ENCODE assay signal across 25 cellular contexts in the genomic region with DNA sequence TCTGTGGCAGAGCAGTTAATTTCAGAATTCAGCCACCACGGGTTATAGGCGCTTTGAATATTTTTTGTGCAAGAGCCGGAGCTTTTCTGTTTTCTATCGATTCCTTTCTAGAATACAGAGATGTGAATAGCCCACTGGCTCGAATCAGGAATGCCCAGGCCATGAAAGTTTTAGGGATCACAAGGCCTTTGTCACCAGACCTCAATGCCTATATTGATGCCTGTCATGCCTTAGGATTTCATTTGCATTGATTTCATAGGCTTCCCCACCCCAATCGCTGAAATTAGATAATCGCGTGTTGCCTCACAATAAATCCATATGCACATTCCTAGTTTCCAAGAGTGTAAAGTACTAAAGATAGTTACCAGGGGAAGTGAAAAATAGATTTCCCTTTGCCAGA.
DNase-seq lines count a peak whose midpoint lies in the region; ATAC-seq and TF ChIP-seq lines count a peak whose summit lies in the region.
"Had no signal": no experiment of that assay in that cellular context is flagged by ENCODE, and none has a peak within 500 bp of the region (broad histone marks: within the 10 kb centered on the region; RNA-seq: fewer than 3 reads in every experiment).

No MANE protein-coding gene starts in this region.

- no peak overlapping the region for H2AK5ac ChIP-seq in IMR-90 (ENCODE audit: low read depth, low read length)

- DNase-seq in IMR-90 (no peak), ascending aorta (ENCODE audit: low spot score in 2 of 2) (no peak), nephron progenitor cell (no peak), suprapubic skin (ENCODE audit: low spot score in 2 of 2) (no peak), smooth muscle cell (lab: John Stamatoyannopoulos, UW; ENCODE audit: unreplicated experiment) (no peak), GM23338 (ENCODE audit: low spot score) (no peak), NCI-H1930 (lab: John Stamatoyannopoulos, UW) (no peak)
- DNase-seq: activated CD4-positive, alpha-beta T cell treated with anti-CD3 and anti-CD28 coated beads for 1 hour; activated CD8-positive, alpha-beta T cell treated with anti-CD3 and anti-CD28 coated beads, Interleukin-2, amount 10 ng/mL, durations not matched to agents 7 days and 5 days; activated effector memory CD4-positive, alpha-beta T cell treated with Interleukin-2 at 50 U/mL for 16 hours; activated T-cell treated with anti-CD3 and anti-CD28 coated beads for 4 hours; Calu3; DND-41; HCEC 1CT; NCI-H1436; NCI-H82; RPMI8226; stimulated activated CD4-positive, alpha-beta T cell treated with anti-CD3 and anti-CD28 coated beads, Interleukin-1b, Interleukin-23, amount 100 ng/mL, for 48 hours; stimulated activated CD8-positive, alpha-beta memory T cell treated with anti-CD3 and anti-CD28 coated beads, Interleukin-4, amount 100 ng/mL, for 48 hours; stomach had no signal

- no peak overlapping the region for H3K56ac ChIP-seq in IMR-90 (ENCODE audit: extremely low read depth, insufficient read depth, low read length)

- CTCF ChIA-PET in IMR-90 (lab: Yijun Ruan, JAX), result no interaction called here

- H3K4me3 ChIP-seq in IMR-90 (ENCODE audit: insufficient read depth, low read depth, low read length) (no peak overlapping the region), ascending aorta (no peak overlapping the region), suprapubic skin (no peak overlapping the region), smooth muscle cell (no peak overlapping the region), GM23338 (no peak overlapping the region)
- H3K4me3 ChIP-seq: stomach had no signal

- H3K4me1 Mint-ChIP-seq in nephron progenitor cell, result peaks cover 6% of the 10 kb centered on the region
- H3K4me1 Mint-ChIP-seq in GM23338, result no peaks in the 10 kb centered on the region

- H4K20me1 ChIP-seq in IMR-90 (ENCODE audit: insufficient read depth, low read length), result no peaks in the 10 kb centered on the region
- H4K20me1 ChIP-seq in smooth muscle cell (ENCODE audit: low read depth), result no peaks in the 10 kb centered on the region
- H4K20me1 ChIP-seq in GM23338 (replicated peaks; ENCODE audit: insufficient read depth), result 0 out of 2 replicates have a peak, but pooled peaks cover 5% of the 10 kb centered on the region

- H3K36me3 ChIP-seq in IMR-90 (ENCODE audit: control insufficient read depth, insufficient read depth, low read length) (0 out of 2 replicates have a peak, but pooled peaks cover 1% of the 10 kb centered on the region), ascending aorta (peaks cover under 1 to 3% of the 10 kb centered on the region in 2 donors), suprapubic skin (peaks cover 5% of the 10 kb centered on the region), smooth muscle cell (ENCODE audit: low read depth) (peaks cover 2% of the 10 kb centered on the region), GM23338 (ENCODE audit: insufficient read depth) (no peaks in the 10 kb centered on the region)

- no peak overlapping the region for H2BK15ac ChIP-seq in IMR-90 (ENCODE audit: low read depth, low read length)

- TF ChIP-seq RAD21 in IMR-90 (IDR thresholded peaks at IDR 0.05; ENCODE audit: low read length), result no peak

- H2AFZ ChIP-seq in IMR-90 (replicated peaks; ENCODE audit: low read length, poor library complexity) (no peak overlapping the region), smooth muscle cell (ENCODE audit: low read depth) (no peak overlapping the region), GM23338 (no peak overlapping the region)
- H2AFZ ChIP-seq: parathyroid adenoma had no signal

- H3K4me2 ChIP-seq in IMR-90 (ENCODE audit: low read depth, low read length) (no peak overlapping the region), smooth muscle cell (no peak overlapping the region), GM23338 (no peak overlapping the region)
- H3K4me2 ChIP-seq: KMS-11 had no signal

- 0 out of 2 replicates have a peak overlapping the region, but pooled peaks have one; percentile 15 for H3K23ac ChIP-seq in IMR-90 (ENCODE audit: low read depth, low read length)

- H2AK9ac ChIP-seq in IMR-90 (replicated peaks; ENCODE audit: low read depth, low read length, poor library complexity), result no peak overlapping the region

- no peak for TF ChIP-seq POLR2A in IMR-90 (IDR thresholded peaks at IDR 0.05; ENCODE audit: low read depth, low read length)
- no peak for TF ChIP-seq POLR2A in suprapubic skin (IDR thresholded peaks at IDR 0.05)

- in situ Hi-C loops in IMR-90 (cut with MboI; ENCODE audit: low sequenced_read_pairs), result no loop called here

- H3K9me2 ChIP-seq in GM23338 (ENCODE audit: insufficient read depth), result no peaks in the 10 kb centered on the region

- H3K79me1 ChIP-seq in IMR-90 (ENCODE audit: low read depth in 1 of 2, low read length in 2 of 2), result peaks cover 11 to 31% of the 10 kb centered on the region in 2 experiments

- intact Hi-C loops in IMR-90 (cut with micrococcal nuclease) (no loop called here), ascending aorta (cut with DNase I) (loop anchor here (10.0 kb wide), 1 partner anchor 1949 kb away; a partner anchor contains a TSS)

- no peak for TF ChIP-seq CTCF in IMR-90 (conservative IDR thresholded peaks at IDR 0.05; ENCODE audit: low read depth, low read length)
- TF ChIP-seq CTCF in ascending aorta (IDR thresholded peaks at IDR 0.05), result no peak
- no peak for TF ChIP-seq CTCF in nephron progenitor cell (IDR thresholded peaks at IDR 0.05)
- no peak for TF ChIP-seq CTCF in suprapubic skin (IDR thresholded peaks at IDR 0.05)
- TF ChIP-seq CTCF in smooth muscle cell (IDR thresholded peaks at IDR 0.05; ENCODE audit: borderline replicate concordance, insufficient read depth, poor library complexity, severe bottlenecking), result no peak
- TF ChIP-seq CTCF in GM23338 (conservative IDR thresholded peaks at IDR 0.05; ENCODE audit: low read depth in 2 of 2), result no peak

- no peak overlapping the region for H2BK120ac ChIP-seq in IMR-90 (ENCODE audit: low read depth, low read length)

- H3F3A ChIP-seq in smooth muscle cell (ENCODE audit: low read depth) (no peaks in the 10 kb centered on the region), GM23338 (replicated peaks; ENCODE audit: low read depth) (no peaks in the 10 kb centered on the region)

- H3K4me1 ChIP-seq in IMR-90 (ENCODE audit: control insufficient read depth, insufficient read depth, low read length) (peaks cover 7% of the 10 kb centered on the region; the same call in 1 of the 2 replicates), ascending aorta (peaks cover 0 to 45% of the 10 kb centered on the region in 2 donors), suprapubic skin (peaks cover 39% of the 10 kb centered on the region), smooth muscle cell (ENCODE audit: low read depth) (no peaks in the 10 kb centered on the region), GM23338 (ENCODE audit: insufficient read depth) (peaks cover 3% of the 10 kb centered on the region; the same call in 1 of the 2 replicates)
- H3K4me1 ChIP-seq: parathyroid adenoma had no signal

- no TSS peak for BruUV-seq in IMR-90 (replicated peaks; lab: Mats Ljungman, UMichigan)

- no peak overlapping the region for H3K9ac ChIP-seq in IMR-90 (ENCODE audit: low read depth, low read length)
- H3K9ac ChIP-seq in smooth muscle cell (ENCODE audit: low read depth), result no peak overlapping the region
- H3K9ac ChIP-seq: KMS-11, parathyroid adenoma had no signal

- H3K27me3 ChIP-seq in IMR-90 (ENCODE audit: control insufficient read depth, insufficient read depth, low read length), result no peaks in the 10 kb centered on the region
- no peaks in the 10 kb centered on the region for H3K27me3 ChIP-seq in ascending aorta
- H3K27me3 ChIP-seq in suprapubic skin, result no peaks in the 10 kb centered on the region
- no peaks in the 10 kb centered on the region for H3K27me3 ChIP-seq in smooth muscle cell (ENCODE audit: low read depth)
- no peaks in the 10 kb centered on the region for H3K27me3 ChIP-seq in GM23338 (ENCODE audit: insufficient read depth)
- H3K27me3 ChIP-seq: stomach had no signal

- POLR2A ChIA-PET in IMR-90 (lab: Charles Lee; ENCODE audit: unreplicated experiment), result no interaction called here

- H4K8ac ChIP-seq in IMR-90 (ENCODE audit: low read depth in 2 of 2, low read length in 2 of 2), result no peak overlapping the region

- H4K91ac ChIP-seq in IMR-90 (ENCODE audit: insufficient read depth, low read depth, low read length), result no peak overlapping the region

- ATAC-seq in IMR-90 (ENCODE audit: low read depth) (no peak), HG02759 (IDR thresholded peaks at IDR 0.05; ENCODE audit: unreplicated experiment) (no peak), GM23338 (no peak)
- ATAC-seq: activated CD8-positive, alpha-beta T cell treated with anti-CD3 and anti-CD28 coated beads, Interleukin-2, amount 10 ng/mL, durations not matched to agents 7 days and 5 days; SK-N-SH treated with all-trans-retinoic acid at 6 μM for 48 hours had no signal

- H3K36me3 Mint-ChIP-seq in nephron progenitor cell (ENCODE audit: low read depth) (peaks cover 58% of the 10 kb centered on the region), GM23338 (ENCODE audit: low read depth) (peaks cover 6% of the 10 kb centered on the region; the same call in 2 of the 3 replicates)
- H3K36me3 Mint-ChIP-seq: activated naive CD8-positive, alpha-beta T cell had no signal

- peaks cover 3% of the 10 kb centered on the region; the same call in 1 of the 2 replicates for H3K9me1 ChIP-seq in IMR-90 (ENCODE audit: insufficient read depth, low read length)

- H2BK20ac ChIP-seq in IMR-90 (ENCODE audit: low read depth, low read length), result no peak overlapping the region

- dilution Hi-C loops in IMR-90 (cut with HindIII; ENCODE audit: low sequenced_read_pairs, unreplicated experiment), result no loop called here

- no peak overlapping the region for H4K5ac ChIP-seq in IMR-90 (ENCODE audit: low read depth, low read length)

- no peaks in the 10 kb centered on the region for H3K9me3 ChIP-seq in IMR-90 (ENCODE audit: control insufficient read depth, insufficient read depth, low read length)
- H3K9me3 ChIP-seq in ascending aorta, result no peaks in the 10 kb centered on the region
- no peaks in the 10 kb centered on the region for H3K9me3 ChIP-seq in suprapubic skin
- H3K9me3 ChIP-seq in smooth muscle cell (replicated peaks; ENCODE audit: low read depth), result no peaks in the 10 kb centered on the region
- H3K9me3 ChIP-seq: stomach had no signal

- H3K79me2 ChIP-seq in smooth muscle cell (ENCODE audit: low read depth), result no peaks in the 10 kb centered on the region
- no peaks in the 10 kb centered on the region for H3K79me2 ChIP-seq in GM23338 (replicated peaks; ENCODE audit: insufficient read depth)
- H3K79me2 ChIP-seq: parathyroid adenoma had no signal

- H3K27ac ChIP-seq in IMR-90 (ENCODE audit: insufficient read depth, low read length), result no peak overlapping the region
- peak overlapping the region; percentile 63 to 78 for H3K27ac ChIP-seq in ascending aorta
- H3K27ac ChIP-seq in suprapubic skin, result peak overlapping the region; percentile 85
- H3K27ac ChIP-seq in smooth muscle cell (ENCODE audit: low read depth), result no peak overlapping the region
- no peak overlapping the region for H3K27ac ChIP-seq in GM23338 (ENCODE audit: low read depth)
- H3K27ac ChIP-seq: KMS-11, parathyroid adenoma had no signal

- H3K4me3 Mint-ChIP-seq in nephron progenitor cell (no peak overlapping the region), GM23338 (no peak overlapping the region)
- H3K4me3 Mint-ChIP-seq: activated CD8-positive, alpha-beta T cell treated with anti-CD3 and anti-CD28 coated beads, Interleukin-2, amount 10 ng/mL, durations not matched to agents 7 days and 5 days; activated naive CD8-positive, alpha-beta T cell had no signal

- H2BK5ac ChIP-seq in IMR-90 (ENCODE audit: low read depth, low read length, poor library complexity, severe bottlenecking), result no peak overlapping the region

- H3K9me3 Mint-ChIP-seq in nephron progenitor cell, result peaks cover 5% of the 10 kb centered on the region
- no peaks in the 10 kb centered on the region for H3K9me3 Mint-ChIP-seq in GM23338

- H3K14ac ChIP-seq in IMR-90 (replicated peaks; ENCODE audit: low read depth, low read length), result no peak overlapping the region

- H3K27ac Mint-ChIP-seq in nephron progenitor cell (peak overlapping the region; percentile 22), GM23338 (no peak overlapping the region)
- H3K27ac Mint-ChIP-seq: activated CD8-positive, alpha-beta T cell treated with anti-CD3 and anti-CD28 coated beads, Interleukin-2, amount 10 ng/mL, durations not matched to agents 7 days and 5 days; activated naive CD8-positive, alpha-beta T cell had no signal

- H3K27me3 Mint-ChIP-seq in nephron progenitor cell (ENCODE audit: low read depth, poor library complexity) (no peaks in the 10 kb centered on the region), GM23338 (ENCODE audit: insufficient read depth, low read depth, poor library complexity) (no peaks in the 10 kb centered on the region)

- H3K4ac ChIP-seq in IMR-90 (ENCODE audit: low read depth, low read length), result no peak overlapping the region

- TF ChIP-seq EP300 in suprapubic skin (IDR thresholded peaks at IDR 0.05), result no peak

- 100% methylated on average over 4 of the region's 8 CpGs; no CpG with 5 or more reads in 1 of the 2 experiments for WGBS in IMR-90 (ENCODE audit: extremely low coverage in 2 of 2, insufficient read length in 1 of 2), 2 experiments
- WGBS in suprapubic skin, result 59% methylated on average over 8 of the region's 8 CpGs
- WGBS in smooth muscle cell (ENCODE audit: low lambda C conversion rate), result 84% methylated on average over 8 of the region's 8 CpGs

- H3K18ac ChIP-seq in IMR-90 (ENCODE audit: low read depth, low read length), result no peak overlapping the region

Comparison
In these comparisons a context has a peak if more than half of its experiments do, and no peak if none do; other contexts are left out.
1. H3K27ac ChIP-seq: peak in ascending aorta (2 of 2) and suprapubic skin (single experiment); none in IMR-90 (single experiment), smooth muscle cell (single experiment) and GM23338 (single experiment).